Comparison of ENCODE assay signal across 26 cellular contexts in genomic region chr19:46144756-46145155, GRCh38. TPM values are rescaled to one million over a fixed set of nuclear protein-coding genes. Genes with fewer than 3 reads are reported as not detected.
"Had no signal": no experiment of that assay in that cellular context is flagged by ENCODE, and none has a peak within 500 bp of the region (broad histone marks: within the 10 kb centered on the region; RNA-seq: fewer than 3 reads in every experiment).

No MANE protein-coding gene starts in this region.

- FAIRE-seq: astrocyte had no signal

- ATAC-seq: activated naive CD4-positive, alpha-beta T cell treated with anti-CD3 and anti-CD28 coated beads, Interleukin-2, amount 50 U/mL, for 72 hours; left lobe of liver; stimulated activated naive B cell treated with anti-CD40 and anti-IgM and Interleukin-4, amounts not matched to agents 10 μg/mL and 1 μg/mL and 100 μg/mL, for 72 hours had no signal

- H3K27me3 ChIP-seq: adrenal gland, breast epithelium had no signal

- DNase-seq: activated B cell treated with CpG ODN at 0.5 μM for 24 hours; activated CD4-positive, alpha-beta memory T cell treated with anti-CD3 and anti-CD28 coated beads for 36 hours; activated CD4-positive, alpha-beta T cell treated with anti-CD3 and anti-CD28 coated beads for 4 hours; activated gamma-delta T cell treated with Interleukin-2 at 50 U/mL for 16 hours; activated T-cell treated with anti-CD3 and anti-CD28 coated beads for 4 hours; adrenal gland; cerebellar nuclear complex; effector memory CD4-positive, alpha-beta T cell; foreskin melanocyte; midbrain; nephron progenitor cell; nucleus accumbens; posterior cingulate gyrus; retina; stimulated activated naive B cell treated with anti-CD40 and anti-IgM and Interleukin-4, amounts not matched to agents 10 μg/mL and 1 μg/mL and 100 μg/mL, for 72 hours; T-helper 2 cell had no signal

- H3K4me1 ChIP-seq: adrenal gland, breast epithelium had no signal

- H3K36me3 ChIP-seq: adrenal gland, breast epithelium, thoracic aorta had no signal

- H3K27ac ChIP-seq: adrenal gland, breast epithelium, thoracic aorta had no signal

- H3K9me3 ChIP-seq: breast epithelium, thoracic aorta had no signal

- H3K4me3 ChIP-seq: adrenal gland, breast epithelium, thoracic aorta had no signal

RNA-seq across cellular contexts. Expression of gene IGFL2, which starts 3.3 kb away (rescaled TPM):
- total RNA-seq: activated B cell treated with CpG ODN at 0.5 μM for 24 hours; activated CD4-positive, alpha-beta memory T cell treated with anti-CD3 and anti-CD28 coated beads for 36 hours; adrenal gland; breast epithelium; fibroblast of lung; left lobe of liver; lung microvascular endothelial cell; myocyte; ureter had no signal
- polyA plus RNA-seq: adrenal gland, fibroblast of lung had no signal

RNA-seq across cellular contexts. Expression of gene IGFL3, which starts 20.3 kb away (rescaled TPM):
- total RNA-seq: activated B cell treated with CpG ODN at 0.5 μM for 24 hours; activated CD4-positive, alpha-beta memory T cell treated with anti-CD3 and anti-CD28 coated beads for 36 hours; activated naive CD4-positive, alpha-beta T cell treated with anti-CD3 and anti-CD28 coated beads, Interleukin-2, amount 50 U/mL, for 72 hours; activated T-helper 1 cell treated with anti-CD3 and anti-CD28 coated beads, Interleukin-12 subunit alpha, Interleukin-12 subunit beta, Interleukin-2, Interleukin-4 antibody, amounts not matched to agents 30 ng/mL and 10 ng/mL and 1 ng/mL, durations not matched to agents 14 hours and 24 hours and 36 hours; adrenal gland; breast epithelium; fibroblast of lung; left lobe of liver; lung microvascular endothelial cell; myocyte; thoracic aorta; ureter had no signal
- polyA plus RNA-seq: adrenal gland, fibroblast of lung had no signal
